ENCODE assay signal across 19 cellular contexts in the genomic region with DNA sequence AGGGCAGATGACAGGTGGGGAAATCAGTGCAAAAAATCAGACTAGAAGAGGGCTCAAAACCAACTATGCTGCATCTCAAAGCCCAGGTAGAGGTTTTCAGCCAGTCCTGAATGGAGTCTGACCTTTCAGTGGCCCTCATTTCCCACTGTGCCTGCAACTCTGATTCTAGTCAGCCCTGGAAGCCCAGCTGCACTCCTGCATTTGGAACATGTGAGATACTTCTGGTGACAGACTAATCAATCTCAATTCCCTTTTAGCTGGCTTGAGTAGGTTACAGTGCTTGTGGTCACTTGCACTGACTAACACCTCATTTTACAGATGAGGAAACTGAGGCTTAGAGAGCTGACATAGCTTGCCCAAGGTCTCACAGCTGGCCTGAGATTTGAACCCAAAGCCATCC. TPM values are rescaled to one million over a fixed set of nuclear protein-coding genes. Genes with fewer than 3 reads are reported as not detected.
DNase-seq lines count a peak whose midpoint lies in the region; ATAC-seq, FAIRE-seq and TF ChIP-seq lines count a peak whose summit lies in the region.
"Had no signal": no experiment of that assay in that cellular context is flagged by ENCODE, and none has a peak within 500 bp of the region (broad histone marks: within the 10 kb centered on the region; RNA-seq: fewer than 3 reads in every experiment).

No MANE protein-coding gene starts in this region.

- H3K36me3 ChIP-seq in H7 (replicated peaks; ENCODE audit: control insufficient read depth, insufficient read depth, low read length) (no peaks in the 10 kb centered on the region), pancreas (no peaks in the 10 kb centered on the region), PC-3 (ENCODE audit: low read depth, low read length) (no peaks in the 10 kb centered on the region)

- H3K4me3 Mint-ChIP-seq in activated naive CD4-positive, alpha-beta T cell treated with anti-CD3 and anti-CD28 coated beads, Interleukin-2, amount 10 ng/mL, durations not matched to agents 7 days and 5 days: peak overlapping the region; percentile 13
- H3K4me3 Mint-ChIP-seq in stimulated activated effector memory CD8-positive, alpha-beta T cell treated with anti-CD3 and anti-CD28 coated beads, Interleukin-12 subunit alpha, Interleukin-12 subunit beta, amount 100 ng/mL, for 72 hours: no peak overlapping the region
- H3K4me3 Mint-ChIP-seq: dendritic cell treated with granulocyte-macrophage colony-stimulating factor and Interleukin-4, amounts not matched to agents 40 ng/mL and 50 ng/mL, for 4 days; nephron had no signal

- H3F3A ChIP-seq in PC-3 (ENCODE audit: low read length, unreplicated experiment): no peaks in the 10 kb centered on the region

- DNase-seq in activated naive CD4-positive, alpha-beta T cell treated with anti-CD3 and anti-CD28 coated beads, Interleukin-2, amount 10 ng/mL, durations not matched to agents 7 days and 5 days: no peak
- no peak for DNase-seq in activated naive CD4-positive, alpha-beta T cell treated with Interleukin-2 at 50 U/mL for 16 hours
- peak; percentile 2 for DNase-seq in H7
- peak; percentile 54 for DNase-seq in activated CD8-positive, alpha-beta memory T cell treated with anti-CD3 and anti-CD28 coated beads, Interleukin-2, amount 50 U/mL, for 48 hours
- peak in 1 of 2 donors; percentile 47 for DNase-seq in stimulated activated effector memory CD8-positive, alpha-beta T cell treated with anti-CD3 and anti-CD28 coated beads, Interleukin-12 subunit alpha, Interleukin-12 subunit beta, amount 100 ng/mL, for 72 hours (ENCODE audit: low spot score in 2 of 2)
- no peak for DNase-seq in pancreas
- DNase-seq in PC-3: no peak
- no peak for DNase-seq in GOT3 (lab: John Stamatoyannopoulos, UW)
- DNase-seq: Caco-2, NCI-H1694, NCI-H510A treated with DMSO at 0.1 percent for 48 hours, OCI-M1, psoas muscle had no signal

- BruUV-seq in PC-3 (replicated peaks; lab: Mats Ljungman, UMichigan): no TSS peak

- H3K27ac ChIP-seq in pancreas (no peak overlapping the region), PC-3 (ENCODE audit: low read length) (no peak overlapping the region)
- H3K27ac ChIP-seq: psoas muscle, SK-N-MC had no signal

- H3K9me3 ChIP-seq in pancreas (no peaks in the 10 kb centered on the region), PC-3 (ENCODE audit: low read length) (no peaks in the 10 kb centered on the region)
- H3K9me3 ChIP-seq: Caco-2, psoas muscle had no signal

- H4K20me1 ChIP-seq in PC-3 (ENCODE audit: low read length): no peaks in the 10 kb centered on the region

- H2AFZ ChIP-seq in PC-3 (ENCODE audit: low read length): no peak overlapping the region

- no peak for FAIRE-seq in pancreas (lab: Jason Lieb, UNC)
- FAIRE-seq: HTR-8/SVneo had no signal

- no peak overlapping the region for H3K4me2 ChIP-seq in PC-3 (ENCODE audit: low read length)

- TF ChIP-seq CTCF in pancreas (IDR thresholded peaks at IDR 0.05) (no peak), PC-3 (conservative IDR thresholded peaks at IDR 0.05; ENCODE audit: low read depth, low read length) (no peak)

- intact Hi-C loops in pancreas (cut with DNase I): no loop called here
- intact Hi-C loops in PC-3 (cut with micrococcal nuclease): loop anchor here (10.0 kb wide), 1 partner anchor 445 kb away; no protein-coding TSS in a partner anchor

- H3K9me2 ChIP-seq in PC-3 (replicated peaks; ENCODE audit: low read length): no peaks in the 10 kb centered on the region

- POLR2A ChIA-PET in PC-3 (lab: Charles Lee; ENCODE audit: unreplicated experiment): no interaction called here

- no peaks in the 10 kb centered on the region for H3K9me3 Mint-ChIP-seq in activated naive CD4-positive, alpha-beta T cell treated with anti-CD3 and anti-CD28 coated beads, Interleukin-2, amount 10 ng/mL, durations not matched to agents 7 days and 5 days
- no peaks in the 10 kb centered on the region for H3K9me3 Mint-ChIP-seq in stimulated activated effector memory CD8-positive, alpha-beta T cell treated with anti-CD3 and anti-CD28 coated beads, Interleukin-12 subunit alpha, Interleukin-12 subunit beta, amount 100 ng/mL, for 72 hours
- H3K9me3 Mint-ChIP-seq: dendritic cell treated with granulocyte-macrophage colony-stimulating factor and Interleukin-4, amounts not matched to agents 40 ng/mL and 50 ng/mL, for 4 days; nephron had no signal

- no peak for ATAC-seq in stimulated activated effector memory CD8-positive, alpha-beta T cell treated with anti-CD3 and anti-CD28 coated beads, Interleukin-12 subunit alpha, Interleukin-12 subunit beta, amount 100 ng/mL, for 72 hours
- ATAC-seq in pancreas (no peak), PC-3 (no peak)
- ATAC-seq: psoas muscle had no signal

- no peaks in the 10 kb centered on the region for H3K79me2 ChIP-seq in PC-3 (ENCODE audit: low read length)

- H3K9ac ChIP-seq in PC-3 (ENCODE audit: low read length): no peak overlapping the region

- no peaks in the 10 kb centered on the region for H3K4me1 ChIP-seq in pancreas
- H3K4me1 ChIP-seq in PC-3 (ENCODE audit: insufficient read depth, low read length): peaks cover 9% of the 10 kb centered on the region; the same call in 1 of the 2 replicates
- H3K4me1 ChIP-seq: Caco-2, psoas muscle had no signal

- H3K36me3 Mint-ChIP-seq in activated naive CD4-positive, alpha-beta T cell treated with anti-CD3 and anti-CD28 coated beads, Interleukin-2, amount 10 ng/mL, durations not matched to agents 7 days and 5 days: no peaks in the 10 kb centered on the region
- peaks cover 10% of the 10 kb centered on the region for H3K36me3 Mint-ChIP-seq in stimulated activated effector memory CD8-positive, alpha-beta T cell treated with anti-CD3 and anti-CD28 coated beads, Interleukin-12 subunit alpha, Interleukin-12 subunit beta, amount 100 ng/mL, for 72 hours

- peaks cover 61% of the 10 kb centered on the region for H3K4me1 Mint-ChIP-seq in activated naive CD4-positive, alpha-beta T cell treated with anti-CD3 and anti-CD28 coated beads, Interleukin-2, amount 10 ng/mL, durations not matched to agents 7 days and 5 days
- H3K4me1 Mint-ChIP-seq in stimulated activated effector memory CD8-positive, alpha-beta T cell treated with anti-CD3 and anti-CD28 coated beads, Interleukin-12 subunit alpha, Interleukin-12 subunit beta, amount 100 ng/mL, for 72 hours: peaks cover 48% of the 10 kb centered on the region
- H3K4me1 Mint-ChIP-seq: nephron had no signal

- CTCF ChIA-PET in activated naive CD4-positive, alpha-beta T cell treated with anti-CD3 and anti-CD28 coated beads, Interleukin-2, amount 10 ng/mL, durations not matched to agents 7 days and 5 days (lab: Charles Lee): interaction anchor here (0.8 to 3.7 kb wide), 7 partner anchors 8 to 430 kb away, joined by 3 to 12 read pairs (median 4); a partner anchor contains a TSS
- CTCF ChIA-PET in PC-3 (lab: Charles Lee): no interaction called here

- H3K27me3 ChIP-seq in H7 (ENCODE audit: control insufficient read depth, insufficient read depth, low read length) (no peaks in the 10 kb centered on the region; the same call in 1 of the 2 replicates), pancreas (no peaks in the 10 kb centered on the region), PC-3 (ENCODE audit: low read length) (no peaks in the 10 kb centered on the region)

- peak overlapping the region; percentile 97 for H3K27ac Mint-ChIP-seq in activated naive CD4-positive, alpha-beta T cell treated with anti-CD3 and anti-CD28 coated beads, Interleukin-2, amount 10 ng/mL, durations not matched to agents 7 days and 5 days
- H3K27ac Mint-ChIP-seq in stimulated activated effector memory CD8-positive, alpha-beta T cell treated with anti-CD3 and anti-CD28 coated beads, Interleukin-12 subunit alpha, Interleukin-12 subunit beta, amount 100 ng/mL, for 72 hours: peak overlapping the region; percentile 88
- H3K27ac Mint-ChIP-seq: dendritic cell treated with granulocyte-macrophage colony-stimulating factor and Interleukin-4, amounts not matched to agents 40 ng/mL and 50 ng/mL, for 4 days; nephron had no signal

- H3K4me3 ChIP-seq in H7 (ENCODE audit: insufficient read depth, low read depth, low read length): no peak overlapping the region
- no peak overlapping the region for H3K4me3 ChIP-seq in pancreas
- no peak overlapping the region for H3K4me3 ChIP-seq in PC-3 (ENCODE audit: low read length)
- H3K4me3 ChIP-seq: psoas muscle, SK-N-MC had no signal

- H3K27me3 Mint-ChIP-seq in activated naive CD4-positive, alpha-beta T cell treated with anti-CD3 and anti-CD28 coated beads, Interleukin-2, amount 10 ng/mL, durations not matched to agents 7 days and 5 days: peaks cover 43% of the 10 kb centered on the region

RNA-seq across cellular contexts. Expression of a gene that starts 7.9 kb away (rescaled TPM):
- 0.28 and 0.85 TPM in 2 replicates for total RNA-seq in H7 (2014; rRNA removed; shearing (Covaris generic))
- total RNA-seq in pancreas (1 to 10 TPM in 4 of 6 donors, under 1 TPM in 2; 0.83 to 3.3 (median 1.1) TPM), PC-3 (2014; rRNA removed) (0.15 and 0.35 TPM in 2 replicates)
- polyA plus RNA-seq in pancreas: 1 to 10 TPM in 1 of 2 donors, under 1 TPM in 1; 0.99 to 2.0 TPM

RNA-seq across cellular contexts. Expression of a gene that starts 41.1 kb away (rescaled TPM):
- total RNA-seq in H7 (2014; rRNA removed; shearing (Covaris generic)): not detected in 2 replicates
- not detected for total RNA-seq in pancreas
- polyA plus RNA-seq in pancreas: not detected
- not detected in 2 replicates for total RNA-seq in PC-3 (2014; rRNA removed)
- total RNA-seq: Caco-2, G401, psoas muscle had no signal
- polyA plus RNA-seq: esophagus, psoas muscle had no signal

RNA-seq across cellular contexts. Expression of a gene that starts 54.3 kb away (rescaled TPM):
- not detected in 2 replicates for total RNA-seq in H7 (2014; rRNA removed; shearing (Covaris generic))
- total RNA-seq in pancreas (under 1 TPM in 1 of 6 donors, not detected in 5; 0.19 TPM), PC-3 (2014; rRNA removed) (69.9 and 93.6 TPM in 2 replicates)
- not detected for polyA plus RNA-seq in pancreas
- total RNA-seq: Caco-2, G401, psoas muscle had no signal

Comparison
In these comparisons a context has a peak if more than half of its experiments do, and no peak if none do; other contexts are left out.
1. DNase-seq: peak in H7 (single experiment) and activated CD8-positive, alpha-beta memory T cell treated with anti-CD3 and anti-CD28 coated beads, Interleukin-2, amount 50 U/mL, for 48 hours (single experiment); none in activated naive CD4-positive, alpha-beta T cell treated with anti-CD3 and anti-CD28 coated beads, Interleukin-2, amount 10 ng/mL, durations not matched to agents 7 days and 5 days (single experiment), activated naive CD4-positive, alpha-beta T cell treated with Interleukin-2 at 50 U/mL for 16 hours (single experiment), pancreas (0 of 6), PC-3 (single experiment) and GOT3 (single experiment).
2. RNA of a gene that starts 54.3 kb away (total RNA-seq): 69.9 to 93.6 TPM in PC-3; not detected in H7 and 0.19 TPM in pancreas; every median in the first group is over 10 times any median in the second.